11 cellular contexts compared by ENCODE assay signal in genomic region chr17:19363460-19364035, GRCh38. TPM values are rescaled to one million over a fixed set of nuclear protein-coding genes. Genes with fewer than 3 reads are reported as not detected.
DNase-seq lines count a peak whose midpoint lies in the region; ATAC-seq, FAIRE-seq and TF ChIP-seq lines count a peak whose summit lies in the region.
"Had no signal": no experiment of that assay in that cellular context is flagged by ENCODE, and none has a peak within 500 bp of the region (broad histone marks: within the 10 kb centered on the region; RNA-seq: fewer than 3 reads in every experiment).

No MANE protein-coding gene starts in this region.

- no peaks in the 10 kb centered on the region for H3K27me3 ChIP-seq in Caco-2 (replicated peaks; ENCODE audit: control insufficient read depth, insufficient read depth, low read length)
- H3K27me3 ChIP-seq in SU-DHL-6 (ENCODE audit: low read length) = no peaks in the 10 kb centered on the region
- no peaks in the 10 kb centered on the region for H3K27me3 ChIP-seq in mesendoderm (ENCODE audit: insufficient read depth, low read length, poor library complexity)

- no peak overlapping the region for H4K8ac ChIP-seq in mesendoderm (ENCODE audit: low read depth, low read length)

- no peaks in the 10 kb centered on the region for H3K36me3 Mint-ChIP-seq in Caco-2 (ENCODE audit: insufficient read depth, unreplicated experiment)

- H3K4me3 Mint-ChIP-seq in Caco-2 (ENCODE audit: unreplicated experiment) = peak overlapping the region; percentile 80

- H2BK120ac ChIP-seq in mesendoderm (ENCODE audit: low read depth, low read length) = no peak overlapping the region

- H3K56ac ChIP-seq in mesendoderm (ENCODE audit: low read length) = peak overlapping the region; percentile 62

- H3K9me3 ChIP-seq in Caco-2 (no peaks in the 10 kb centered on the region), SU-DHL-6 (ENCODE audit: insufficient read depth, low read length) (no peaks in the 10 kb centered on the region)
- H3K9me3 ChIP-seq: psoas muscle had no signal

- H2BK15ac ChIP-seq in mesendoderm (replicated peaks; ENCODE audit: low read depth) = no peak overlapping the region

- H3K4me1 ChIP-seq in Caco-2 (peaks cover 6% of the 10 kb centered on the region), mesendoderm (ENCODE audit: control insufficient read depth, low read depth, low read length) (peaks cover 10% of the 10 kb centered on the region)
- H3K4me1 ChIP-seq: psoas muscle had no signal

- no peak for FAIRE-seq in D721Med (lab: Jason Lieb, UNC)

- no peak for ATAC-seq in HG03159 (IDR thresholded peaks at IDR 0.05; ENCODE audit: unreplicated experiment)

- H3K4ac ChIP-seq in mesendoderm (ENCODE audit: low read depth, low read length) = peak overlapping the region; percentile 41

- H2AK5ac ChIP-seq in mesendoderm (ENCODE audit: low read length) = no peak overlapping the region

- no peaks in the 10 kb centered on the region for H3K79me2 ChIP-seq in SU-DHL-6 (ENCODE audit: insufficient read depth, low read length)
- H3K79me2 ChIP-seq in mesendoderm (ENCODE audit: control insufficient read depth, insufficient read depth, low read length) = no peaks in the 10 kb centered on the region

- DNase-seq in Caco-2 (no peak), mesendoderm (no peak), occipital lobe (lab: John Stamatoyannopoulos, UW) (no peak), D721Med (ENCODE audit: insufficient read length, low spot score) (no peak), NCI-H1105 treated with DMSO at 0.1 percent for 48 hours (lab: John Stamatoyannopoulos, UW) (no peak)
- DNase-seq: activated T-cell treated with anti-CD3 and anti-CD28 coated beads, Interleukin-2, amount 50 U/mL, for 1 hour had no signal

- intact Hi-C loops in Caco-2 (cut with micrococcal nuclease; ENCODE audit: unreplicated experiment) = loop anchor here (2.0 kb wide), 1 partner anchor 403 kb away; no protein-coding TSS in a partner anchor

- 0 out of 2 replicates have a peak, but pooled peaks cover 3% of the 10 kb centered on the region for H3F3A ChIP-seq in SU-DHL-6 (ENCODE audit: insufficient read depth)

- H4K5ac ChIP-seq in mesendoderm (ENCODE audit: low read length) = no peak overlapping the region

- peak overlapping the region; percentile 16 for H3K18ac ChIP-seq in mesendoderm (ENCODE audit: low read length)

- H3K4me1 Mint-ChIP-seq in Caco-2 (ENCODE audit: low read depth, unreplicated experiment) = no peaks in the 10 kb centered on the region

- H3K27ac ChIP-seq in 22Rv1 = peak overlapping the region; percentile 72
- no peak overlapping the region for H3K27ac ChIP-seq in SU-DHL-6 (ENCODE audit: low read depth, low read length)
- no peak overlapping the region for H3K27ac ChIP-seq in mesendoderm (ENCODE audit: low read depth, low read length)

- WGBS in mesendoderm (ENCODE audit: extremely low coverage, insufficient coverage, low lambda C conversion rate) = no CpG with 5 or more reads among the region's 6 CpGs

- no peak for TF ChIP-seq CTCF in 22Rv1 (IDR thresholded peaks at IDR 0.05)
- no peak for TF ChIP-seq CTCF in Caco-2 (IDR thresholded peaks at IDR 0.05; ENCODE audit: insufficient read depth in 1 of 2, low read depth in 1 of 2, low read length in 1 of 2, severe bottlenecking in 1 of 2, unreplicated experiment in 1 of 2)
- no peak for TF ChIP-seq CTCF in SU-DHL-6 (IDR thresholded peaks at IDR 0.05; ENCODE audit: insufficient read depth, low read length, poor library complexity, severe bottlenecking)
- no peak for TF ChIP-seq CTCF in D721Med (IDR thresholded peaks at IDR 0.05; ENCODE audit: insufficient read depth, missing control alignments)

- H3K36me3 ChIP-seq in Caco-2 (ENCODE audit: control insufficient read depth, insufficient read depth, low read length) = no peaks in the 10 kb centered on the region
- H3K36me3 ChIP-seq in SU-DHL-6 (ENCODE audit: low read length) = no peaks in the 10 kb centered on the region
- H3K36me3 ChIP-seq in mesendoderm (ENCODE audit: control insufficient read depth, insufficient read depth, low read length) = peaks cover under 1% of the 10 kb centered on the region

- H3K27ac Mint-ChIP-seq in Caco-2 (ENCODE audit: unreplicated experiment) = no peak overlapping the region

- no peaks in the 10 kb centered on the region for H4K20me1 ChIP-seq in SU-DHL-6 (ENCODE audit: low read depth, low read length)

- no peak overlapping the region for H2AFZ ChIP-seq in SU-DHL-6 (ENCODE audit: low read depth, low read length, severe bottlenecking)

- no peaks in the 10 kb centered on the region for H3K9me3 Mint-ChIP-seq in Caco-2 (ENCODE audit: unreplicated experiment)

- H3K27me3 Mint-ChIP-seq in Caco-2 (ENCODE audit: insufficient read depth, unreplicated experiment) = no peaks in the 10 kb centered on the region

- POLR2A ChIA-PET in Caco-2 (lab: Charles Lee) = interaction anchor here (1.0 to 3.1 kb wide), 2 partner anchors 10 to 14 kb away, joined by 3 to 30 read pairs; partner anchors contain the start of gene MAPK7

- H3K4me2 ChIP-seq in SU-DHL-6 (ENCODE audit: low read depth, low read length, poor library complexity, severe bottlenecking) (peak overlapping the region; percentile 67), mesendoderm (ENCODE audit: low read length) (no peak overlapping the region)

- H2BK5ac ChIP-seq in mesendoderm (ENCODE audit: low read length) = peak overlapping the region; percentile 35

- no peak overlapping the region for H3K4me3 ChIP-seq in Caco-2 (ENCODE audit: low read depth, low read length)
- no peak overlapping the region for H3K4me3 ChIP-seq in SU-DHL-6 (ENCODE audit: insufficient read depth, low read length, poor library complexity, severe bottlenecking)
- H3K4me3 ChIP-seq in mesendoderm (ENCODE audit: low read length) = no peak overlapping the region

- no peaks in the 10 kb centered on the region for H3K9me2 ChIP-seq in SU-DHL-6 (replicated peaks; ENCODE audit: insufficient read depth, low read length)

- BruUV-seq in Caco-2 (replicated peaks; lab: Mats Ljungman, UMichigan) = no TSS peak

- CTCF ChIA-PET in Caco-2 (lab: Charles Lee) = interaction anchor here (0.6 to 2.4 kb wide), 17 partner anchors 10 to 1170 kb away, joined by 3 to 69 read pairs (median 4); partner anchors contain the start of genes ALDH3A2 and MAPK7

- H3K9ac ChIP-seq in SU-DHL-6 (ENCODE audit: low read length) (no peak overlapping the region), mesendoderm (ENCODE audit: low read length) (peak overlapping the region; percentile 10)

- peaks cover 6% of the 10 kb centered on the region for H3K79me1 ChIP-seq in mesendoderm (ENCODE audit: low read length)

- H3K23ac ChIP-seq in mesendoderm (ENCODE audit: low read length) = no peak overlapping the region

RNA-seq across cellular contexts. Expression of gene B9D1, which starts 1.0 kb away (rescaled TPM):
- 8.1 and 11.5 TPM in 2 replicates for total RNA-seq in Caco-2 (2022)
- 30.4 TPM for polyA plus RNA-seq in mesendoderm (2013, experiment 1 of 2)
- polyA plus RNA-seq in mesendoderm (2013, experiment 2 of 2) = 29.6 TPM
- 13.6 TPM for total RNA-seq in occipital lobe

RNA-seq across cellular contexts. Expression of gene MAPK7, which starts 14.8 kb away (rescaled TPM):
- total RNA-seq in Caco-2 (2022) (20.8 and 22.1 TPM in 2 replicates), occipital lobe (15.3 TPM)
- 51.0 TPM for polyA plus RNA-seq in mesendoderm (2013, experiment 1 of 2)
- 48.4 TPM for polyA plus RNA-seq in mesendoderm (2013, experiment 2 of 2)

RNA-seq across cellular contexts. Expression of gene MFAP4, which starts 23.4 kb away (rescaled TPM):
- total RNA-seq in Caco-2 (2022) = not detected in 2 replicates
- polyA plus RNA-seq in mesendoderm (2013, experiment 1 of 2) = 93.5 TPM
- 84.3 TPM for polyA plus RNA-seq in mesendoderm (2013, experiment 2 of 2)
- total RNA-seq in occipital lobe = 0.47 TPM
- total RNA-seq: M059J had no signal

RNA-seq across cellular contexts. Expression of gene RNF112, which starts 47.5 kb away (rescaled TPM):
- total RNA-seq in Caco-2 (2022) (0.16 TPM in 1 of 2 replicates, not detected in the other), occipital lobe (31.4 TPM)
- 1.5 TPM for polyA plus RNA-seq in mesendoderm (2013, experiment 1 of 2)
- 1.2 TPM for polyA plus RNA-seq in mesendoderm (2013, experiment 2 of 2)
